In genomic region chr17:76532072-76532651, GRCh38 we compare ENCODE assay signal across 14 cellular contexts. TPM values are rescaled to one million over a fixed set of nuclear protein-coding genes. Genes with fewer than 3 reads are reported as not detected.
A peak's percentile ranks its signal among the peaks of the same experiment; 100 is the strongest.
DNase-seq lines count a peak whose midpoint lies in the region; ATAC-seq and TF ChIP-seq lines count a peak whose summit lies in the region.
"Had no signal": no experiment of that assay in that cellular context is flagged by ENCODE, and none has a peak within 500 bp of the region (broad histone marks: within the 10 kb centered on the region; RNA-seq: fewer than 3 reads in every experiment).

No MANE protein-coding gene starts in this region.

- H3K36me3 ChIP-seq in upper lobe of left lung: no peaks in the 10 kb centered on the region

- DNase-seq in Right ventricle myocardium inferior (ENCODE audit: missing footprints) (peak; percentile 37), Right ventricle myocardium superior (no peak), cardiac fibroblast (ENCODE audit: low read depth in 2 of 2) (peak; percentile 49 to 86), naive B cell (no peak), upper lobe of left lung (no peak), pons (ENCODE audit: low spot score) (no peak), DMS53 treated with DMSO at 0.1 percent for 48 hours (lab: John Stamatoyannopoulos, UW; ENCODE audit: unreplicated experiment) (no peak)
- DNase-seq: DMS 273 treated with DMSO at 0.1 percent for 48 hours, KBM-7, NCI-H2029 had no signal

- no peaks in the 10 kb centered on the region for H3K36me3 Mint-ChIP-seq in naive B cell
- H3K36me3 Mint-ChIP-seq: activated naive CD4-positive, alpha-beta T cell treated with anti-CD3 and anti-CD28 coated beads, Interleukin-2, amount 50 U/mL, for 24 hours had no signal

- 68 to 70% methylated on average over 8 of the region's 8 CpGs for WGBS in upper lobe of left lung, 2 donors

- intact Hi-C loops in Right ventricle myocardium inferior (cut with DNase I) (no loop called here), Right ventricle myocardium superior (cut with DNase I) (no loop called here)

- no peaks in the 10 kb centered on the region for H3K9me3 Mint-ChIP-seq in naive B cell
- H3K9me3 Mint-ChIP-seq: activated naive CD4-positive, alpha-beta T cell treated with anti-CD3 and anti-CD28 coated beads, Interleukin-2, amount 50 U/mL, for 24 hours; T-helper 2 cell treated with Interferon-gamma antibody and Interleukin-4, amounts not matched to agents 5 μg/mL and 100 μg/mL, for 36 hours had no signal

- no peak for TF ChIP-seq POLR2A in upper lobe of left lung (IDR thresholded peaks at IDR 0.05)
- no peak for TF ChIP-seq POLR2A in GM18505 (IDR thresholded peaks at IDR 0.05; ENCODE audit: borderline replicate concordance, extremely low read depth, insufficient read depth, insufficient read length)

- H3K27ac ChIP-seq in upper lobe of left lung: peak overlapping the region in 3 of 4 donors; percentile 85 to 93 (median 90)

- H3K27me3 ChIP-seq in upper lobe of left lung: peaks cover 0 to 6% (median 1%) of the 10 kb centered on the region in 4 donors

- TF ChIP-seq CTCF in cardiac fibroblast (IDR thresholded peaks at IDR 0.05; ENCODE audit: low read depth, low read length): no peak
- TF ChIP-seq CTCF in upper lobe of left lung (IDR thresholded peaks at IDR 0.05): no peak

- peak overlapping the region in 7 of 8 donors; percentile 29 to 80 (median 56) for H3K4me3 Mint-ChIP-seq in naive B cell
- H3K4me3 Mint-ChIP-seq: activated naive CD4-positive, alpha-beta T cell treated with anti-CD3 and anti-CD28 coated beads, Interleukin-2, amount 50 U/mL, for 24 hours; T-helper 2 cell treated with Interferon-gamma antibody and Interleukin-4, amounts not matched to agents 5 μg/mL and 100 μg/mL, for 36 hours had no signal

- H3K4me3 ChIP-seq in cardiac fibroblast (replicated peaks in 1 of 2; ENCODE audit: low read depth in 2 of 2, low read length in 2 of 2) (no peak overlapping the region), upper lobe of left lung (no peak overlapping the region)

- H3K9me3 ChIP-seq in upper lobe of left lung: no peaks in the 10 kb centered on the region

- no peak for ATAC-seq in Right ventricle myocardium inferior
- ATAC-seq in Right ventricle myocardium superior (ENCODE audit: poor library complexity): no peak
- no peak for ATAC-seq in naive B cell (ENCODE audit: low read depth in 2 of 2)
- no peak for ATAC-seq in upper lobe of left lung (ENCODE audit: low FRiP score in 2 of 2)
- no peak for ATAC-seq in GM18505 (IDR thresholded peaks at IDR 0.05; ENCODE audit: unreplicated experiment)

- TF ChIP-seq EP300 in upper lobe of left lung (IDR thresholded peaks at IDR 0.05): no peak

- peaks cover 0 to 16% (median 5%) of the 10 kb centered on the region in 3 donors for H3K27me3 Mint-ChIP-seq in naive B cell

- peak overlapping the region in 5 of 6 donors; percentile 59 to 90 (median 82) for H3K27ac Mint-ChIP-seq in naive B cell
- H3K27ac Mint-ChIP-seq: activated naive CD4-positive, alpha-beta T cell treated with anti-CD3 and anti-CD28 coated beads, Interleukin-2, amount 50 U/mL, for 24 hours; T-helper 2 cell treated with Interferon-gamma antibody and Interleukin-4, amounts not matched to agents 5 μg/mL and 100 μg/mL, for 36 hours had no signal

- peaks cover 33 to 56% (median 38%) of the 10 kb centered on the region in 3 donors for H3K4me1 Mint-ChIP-seq in naive B cell

- peaks cover 45 to 54% (median 47%) of the 10 kb centered on the region in 4 donors for H3K4me1 ChIP-seq in upper lobe of left lung

RNA-seq across cellular contexts. Expression of gene CYGB, which starts 5.3 kb away (rescaled TPM):
- total RNA-seq in Right ventricle myocardium inferior: 38.2 TPM
- total RNA-seq in Right ventricle myocardium superior: 34.2 TPM
- 1 to 10 TPM in 2 of 6 donors, under 1 TPM in 4; 0.21 to 2.4 (median 0.79) TPM for polyA plus RNA-seq in naive B cell (ENCODE audit: low read depth in 6 of 6)
- 10 to 100 TPM in 5 of 6 donors, 1 to 10 TPM in 1; 6.4 to 33.9 (median 16.6) TPM for total RNA-seq in upper lobe of left lung

RNA-seq across cellular contexts. Expression of gene PRCD, which starts 7.7 kb away (rescaled TPM):
- total RNA-seq in Right ventricle myocardium inferior (3.4 TPM), Right ventricle myocardium superior (4.0 TPM), upper lobe of left lung (10 to 100 TPM in 1 of 6 donors, 1 to 10 TPM in 4, not detected in 1; 3.0 to 13.9 (median 7.2) TPM)
- 10 to 100 TPM; 21.6 to 54.4 (median 34.3) TPM for polyA plus RNA-seq in naive B cell (ENCODE audit: low read depth in 6 of 6)
- total RNA-seq: H4 had no signal

RNA-seq across cellular contexts. Expression of gene RHBDF2, which starts 30.9 kb away (rescaled TPM):
- total RNA-seq in Right ventricle myocardium inferior (17.9 TPM), Right ventricle myocardium superior (15.4 TPM), upper lobe of left lung (100 to 1,000 TPM in 2 of 6 donors, 10 to 100 TPM in 4; 34.3 to 137 (median 47.6) TPM)
- polyA plus RNA-seq in naive B cell (ENCODE audit: low read depth in 6 of 6): 100 to 1,000 TPM in 1 of 6 donors, 10 to 100 TPM in 5; 44.0 to 148 (median 51.7) TPM

RNA-seq across cellular contexts. Expression of gene ST6GALNAC2, which starts 53.5 kb away (rescaled TPM):
- total RNA-seq in Right ventricle myocardium inferior: 5.7 TPM
- 6.1 TPM for total RNA-seq in Right ventricle myocardium superior
- 1 to 10 TPM in 1 of 6 donors, under 1 TPM in 4, not detected in 1; 0.22 to 1.0 (median 0.48) TPM for polyA plus RNA-seq in naive B cell (ENCODE audit: low read depth in 6 of 6)
- 10 to 100 TPM; 24.4 to 63.5 (median 39.8) TPM for total RNA-seq in upper lobe of left lung

Comparison
In these comparisons a context has a peak if more than half of its experiments do, and no peak if none do; other contexts are left out.
1. DNase-seq: peak in Right ventricle myocardium inferior (single experiment) and cardiac fibroblast (2 of 2); none in Right ventricle myocardium superior (single experiment), naive B cell (single experiment), upper lobe of left lung (0 of 2), pons (single experiment) and DMS53 treated with DMSO at 0.1 percent for 48 hours (single experiment).